22 cellular contexts compared by ENCODE assay signal in the genomic region with DNA sequence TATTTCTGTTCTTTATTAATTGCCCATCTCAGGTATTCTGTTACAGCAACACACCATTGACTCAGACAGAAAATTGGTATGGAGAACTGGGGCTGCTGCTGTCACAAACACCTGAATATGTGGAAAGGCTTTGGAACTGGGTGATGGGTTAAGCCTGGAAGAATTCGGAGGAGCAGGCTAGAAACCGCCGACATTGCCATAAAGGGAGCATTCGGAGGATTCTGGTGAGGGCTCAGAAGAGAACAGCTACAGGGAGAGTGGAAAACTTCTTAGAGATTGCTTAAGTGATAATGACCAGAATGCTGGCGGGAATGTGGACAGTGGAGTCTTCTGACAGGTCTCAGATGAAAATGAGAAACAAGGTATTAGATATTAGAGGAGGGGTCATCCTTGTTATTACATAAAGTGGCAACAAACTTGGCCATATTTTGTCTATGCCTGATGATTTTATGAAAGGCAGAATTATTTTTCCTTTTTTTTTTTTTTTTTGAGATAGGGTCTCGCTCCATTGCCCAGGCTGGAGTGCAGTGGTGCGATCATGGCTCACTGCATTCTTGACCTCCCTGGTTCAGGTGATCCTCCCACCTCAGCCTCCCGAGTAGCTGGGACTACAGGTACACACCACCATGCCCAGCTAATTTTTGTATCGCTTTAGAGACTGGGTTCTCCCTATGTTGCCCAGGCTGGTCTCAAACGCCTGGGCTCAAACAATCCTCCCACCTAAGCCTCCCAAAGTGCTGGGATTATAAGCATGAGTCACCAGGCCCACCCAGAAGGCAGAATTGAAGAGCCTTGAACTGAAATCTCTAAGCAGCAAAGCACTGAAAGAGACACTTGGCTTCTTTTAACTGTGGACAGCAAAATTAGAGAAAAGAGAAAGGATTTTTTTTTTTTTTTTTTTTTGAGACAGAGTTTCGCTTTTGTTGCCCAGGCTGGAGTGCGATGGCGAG.
"Had no signal": no experiment of that assay in that cellular context is flagged by ENCODE, and none has a peak within 500 bp of the region (broad histone marks: within the 10 kb centered on the region; RNA-seq: fewer than 3 reads in every experiment).

No MANE protein-coding gene starts in this region.

- H3K27me3 ChIP-seq: left lung, ovary, testis, upper lobe of left lung had no signal

- ATAC-seq: effector memory CD8-positive, alpha-beta T cell; left lung; naive thymus-derived CD8-positive, alpha-beta T cell; stimulated activated effector memory CD8-positive, alpha-beta T cell treated with anti-CD3 and anti-CD28 coated beads, Interleukin-12 subunit alpha, Interleukin-12 subunit beta, amount 100 ng/mL, for 72 hours; T-cell had no signal

- H3K27ac Mint-ChIP-seq: activated CD4-positive, alpha-beta memory T cell treated with anti-CD3 and anti-CD28 coated beads for 36 hours; activated naive CD8-positive, alpha-beta T cell; activated T-helper 1 cell treated with anti-CD3 and anti-CD28 coated beads, Interleukin-12 subunit alpha, Interleukin-12 subunit beta, Interleukin-2, Interleukin-4 antibody, amounts not matched to agents 30 ng/mL and 10 ng/mL and 1 ng/mL, durations not matched to agents 14 hours and 24 hours and 36 hours; effector memory CD8-positive, alpha-beta T cell; stimulated activated effector memory CD8-positive, alpha-beta T cell treated with anti-CD3 and anti-CD28 coated beads, Interleukin-12 subunit alpha, Interleukin-12 subunit beta, amount 100 ng/mL, for 72 hours; T-cell had no signal

- H3K27me3 Mint-ChIP-seq: activated B cell treated with CpG ODN at 0.5 μM for 24 hours; activated CD4-positive, alpha-beta memory T cell treated with anti-CD3 and anti-CD28 coated beads for 36 hours; activated naive CD8-positive, alpha-beta T cell; naive thymus-derived CD8-positive, alpha-beta T cell; T-cell had no signal

- DNase-seq: activated B cell treated with CpG ODN at 0.5 μM for 24 hours; activated CD4-positive, alpha-beta memory T cell treated with anti-CD3 and anti-CD28 coated beads for 36 hours; activated CD4-positive, alpha-beta T cell treated with anti-CD3 and anti-CD28 coated beads for 4 hours; activated gamma-delta T cell treated with Interleukin-2 at 50 U/mL for 16 hours; activated T-cell treated with anti-CD3 and anti-CD28 coated beads for 4 hours; amygdala; effector memory CD8-positive, alpha-beta T cell; foreskin melanocyte; kidney; left lung; mammary epithelial cell; naive thymus-derived CD8-positive, alpha-beta T cell; ovary; small intestine; stimulated activated CD4-positive, alpha-beta T cell treated with anti-CD3 and anti-CD28 coated beads, Interleukin-4, amount 100 ng/mL, for 1 hour; T-cell; testis; upper lobe of left lung had no signal

- H3K36me3 Mint-ChIP-seq: activated CD4-positive, alpha-beta memory T cell treated with anti-CD3 and anti-CD28 coated beads for 36 hours; activated naive CD8-positive, alpha-beta T cell; naive thymus-derived CD8-positive, alpha-beta T cell; stimulated activated effector memory CD8-positive, alpha-beta T cell treated with anti-CD3 and anti-CD28 coated beads, Interleukin-12 subunit alpha, Interleukin-12 subunit beta, amount 100 ng/mL, for 72 hours; T-cell had no signal

- H3K9me3 Mint-ChIP-seq: activated B cell treated with CpG ODN at 0.5 μM for 24 hours; activated CD4-positive, alpha-beta memory T cell treated with anti-CD3 and anti-CD28 coated beads for 36 hours; activated T-helper 1 cell treated with anti-CD3 and anti-CD28 coated beads, Interleukin-12 subunit alpha, Interleukin-12 subunit beta, Interleukin-2, Interleukin-4 antibody, amounts not matched to agents 30 ng/mL and 10 ng/mL and 1 ng/mL, durations not matched to agents 14 hours and 24 hours and 36 hours; effector memory CD8-positive, alpha-beta T cell; naive thymus-derived CD8-positive, alpha-beta T cell; stimulated activated effector memory CD8-positive, alpha-beta T cell treated with anti-CD3 and anti-CD28 coated beads, Interleukin-12 subunit alpha, Interleukin-12 subunit beta, amount 100 ng/mL, for 72 hours; T-cell had no signal

- H3K4me1 ChIP-seq: testis, upper lobe of left lung had no signal

- H3K36me3 ChIP-seq: left lung, ovary, upper lobe of left lung had no signal

- FAIRE-seq: kidney, small intestine had no signal

- H3K9me3 ChIP-seq: left lung, ovary, testis, upper lobe of left lung had no signal

- H3K4me3 ChIP-seq: left lung, ovary, testis, upper lobe of left lung had no signal

- H3K27ac ChIP-seq: epithelial cell of prostate, left lung, ovary, testis, upper lobe of left lung had no signal

- H3K4me3 Mint-ChIP-seq: activated B cell treated with CpG ODN at 0.5 μM for 24 hours; activated CD4-positive, alpha-beta memory T cell treated with anti-CD3 and anti-CD28 coated beads for 36 hours; activated naive CD8-positive, alpha-beta T cell; activated T-helper 1 cell treated with anti-CD3 and anti-CD28 coated beads, Interleukin-12 subunit alpha, Interleukin-12 subunit beta, Interleukin-2, Interleukin-4 antibody, amounts not matched to agents 30 ng/mL and 10 ng/mL and 1 ng/mL, durations not matched to agents 14 hours and 24 hours and 36 hours; effector memory CD8-positive, alpha-beta T cell; naive thymus-derived CD8-positive, alpha-beta T cell; stimulated activated effector memory CD8-positive, alpha-beta T cell treated with anti-CD3 and anti-CD28 coated beads, Interleukin-12 subunit alpha, Interleukin-12 subunit beta, amount 100 ng/mL, for 72 hours had no signal
